ENCODE assay signal across 10 cellular contexts in the genomic region with DNA sequence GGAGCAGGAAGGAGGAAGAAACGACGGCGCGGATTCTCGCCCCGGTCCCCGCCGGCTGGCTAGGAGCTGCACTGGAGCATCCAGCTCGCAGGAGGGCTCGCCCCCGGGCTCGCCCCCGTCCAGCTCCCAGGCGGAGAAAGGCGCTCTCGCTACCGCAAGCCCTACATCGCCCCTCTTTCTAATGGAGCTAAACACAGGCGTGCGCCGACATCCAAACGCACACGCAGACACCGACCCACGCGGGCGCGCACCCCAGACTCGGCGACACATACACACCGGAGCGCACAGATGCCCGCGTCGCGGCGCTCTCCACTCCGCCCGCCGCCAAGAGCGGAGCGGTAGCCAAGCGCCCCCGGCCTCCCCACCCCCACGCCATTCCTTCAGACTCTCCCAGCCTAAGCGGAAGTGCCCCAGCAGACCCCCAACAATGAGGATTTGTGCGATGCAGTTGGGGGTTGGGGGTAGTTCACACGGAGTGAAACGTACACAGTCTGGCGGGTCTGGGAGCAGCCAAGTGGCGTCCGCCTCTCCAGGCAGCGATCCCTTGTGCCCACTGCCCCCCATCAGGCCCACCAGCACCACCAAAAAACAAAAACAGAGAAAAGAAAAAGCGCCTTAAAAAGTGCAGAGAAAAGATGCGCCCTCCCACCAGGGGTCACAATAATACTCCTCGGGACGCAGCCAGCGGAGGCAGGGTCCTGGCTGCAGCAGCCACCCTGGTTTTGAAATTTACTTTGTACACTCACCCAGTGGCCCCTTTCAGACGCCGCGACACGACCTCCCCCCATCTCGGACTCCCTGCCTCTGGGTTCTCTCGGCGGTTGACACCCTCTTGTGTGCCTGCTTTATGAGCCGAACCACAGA. TPM values are rescaled to one million over a fixed set of nuclear protein-coding genes. Genes with fewer than 3 reads are reported as not detected.
DNase-seq lines count a peak whose midpoint lies in the region; ATAC-seq and TF ChIP-seq lines count a peak whose summit lies in the region.
"Had no signal": no experiment of that assay in that cellular context is flagged by ENCODE, and none has a peak within 500 bp of the region (broad histone marks: within the 10 kb centered on the region; RNA-seq: fewer than 3 reads in every experiment).

No MANE protein-coding gene starts in this region.

- H3K9me3 ChIP-seq in breast epithelium: no peaks in the 10 kb centered on the region
- H3K9me3 ChIP-seq in vagina: no peaks in the 10 kb centered on the region
- H3K9me3 ChIP-seq: lower lobe of right lung had no signal

- H3K4me3 ChIP-seq in breast epithelium (peak overlapping the region; percentile 32 to 61 (median 43)), vagina (peak overlapping the region; percentile 26 to 37)

- ATAC-seq in Right ventricle myocardium inferior (peak; percentile 32), GM21423 (IDR thresholded peaks at IDR 0.05; ENCODE audit: unreplicated experiment) (no peak)

- H3K27me3 ChIP-seq in breast epithelium (peaks cover 0 to 59% of the 10 kb centered on the region in 2 donors), vagina (peaks cover 8% of the 10 kb centered on the region)

- H3K4me1 ChIP-seq in breast epithelium: peaks cover 0 to 10% of the 10 kb centered on the region in 2 donors
- H3K4me1 ChIP-seq in vagina: peaks cover 27% of the 10 kb centered on the region

- TF ChIP-seq POLR2A in breast epithelium (IDR thresholded peaks at IDR 0.05) (no peak), vagina (IDR thresholded peaks at IDR 0.05) (no peak)

- H3K27ac ChIP-seq in breast epithelium (no peak overlapping the region), vagina (no peak overlapping the region)
- H3K27ac ChIP-seq: HL-60, lower lobe of right lung had no signal

- no peak for TF ChIP-seq CTCF in breast epithelium (IDR thresholded peaks at IDR 0.05)
- TF ChIP-seq CTCF in vagina (IDR thresholded peaks at IDR 0.05): no peak

- DNase-seq in Right ventricle myocardium inferior (ENCODE audit: missing footprints) (no peak), cardiac septum (ENCODE audit: low spot score) (no peak), breast epithelium (ENCODE audit: low spot score in 2 of 2) (no peak), left kidney (ENCODE audit: low read depth, low spot score) (peak; percentile 79), vagina (ENCODE audit: extremely low spot score in 2 of 2) (no peak), SHP77 treated with DMSO at 0.1 percent for 48 hours (lab: John Stamatoyannopoulos, UW) (no peak), DMS79 (lab: John Stamatoyannopoulos, UW) (no peak)
- DNase-seq: lower lobe of right lung had no signal

- H3K36me3 ChIP-seq in breast epithelium (no peaks in the 10 kb centered on the region), vagina (no peaks in the 10 kb centered on the region)
- H3K36me3 ChIP-seq: lower lobe of right lung had no signal

- intact Hi-C loops in Right ventricle myocardium inferior (cut with DNase I) (loop anchor here (2.0 to 10.0 kb wide), 4 partner anchors 60 to 738 kb away; no protein-coding TSS in a partner anchor), cardiac septum (cut with DNase I) (loop anchor here (5.0 to 10.0 kb wide), 2 partner anchors 192 to 590 kb away; no protein-coding TSS in a partner anchor), breast epithelium (cut with DNase I; ENCODE audit: low total_unique reads) (no loop called here), vagina (cut with DNase I) (no loop called here)

RNA-seq across cellular contexts. Expression of gene DAB1, which starts 1.4 kb away (rescaled TPM):
- total RNA-seq in Right ventricle myocardium inferior (9.0 TPM), cardiac septum (2.0 TPM), breast epithelium (under 1 TPM; 0.48 to 0.66 (median 0.59) TPM), vagina (0.25 TPM)

Comparison
In these comparisons a context has a peak if more than half of its experiments do, and no peak if none do; other contexts are left out.
1. intact Hi-C loops: an anchor here in Right ventricle myocardium inferior (2.0 to 10.0 kb wide) and cardiac septum (5.0 to 10.0 kb wide); none called in breast epithelium and vagina.